In the genomic region with DNA sequence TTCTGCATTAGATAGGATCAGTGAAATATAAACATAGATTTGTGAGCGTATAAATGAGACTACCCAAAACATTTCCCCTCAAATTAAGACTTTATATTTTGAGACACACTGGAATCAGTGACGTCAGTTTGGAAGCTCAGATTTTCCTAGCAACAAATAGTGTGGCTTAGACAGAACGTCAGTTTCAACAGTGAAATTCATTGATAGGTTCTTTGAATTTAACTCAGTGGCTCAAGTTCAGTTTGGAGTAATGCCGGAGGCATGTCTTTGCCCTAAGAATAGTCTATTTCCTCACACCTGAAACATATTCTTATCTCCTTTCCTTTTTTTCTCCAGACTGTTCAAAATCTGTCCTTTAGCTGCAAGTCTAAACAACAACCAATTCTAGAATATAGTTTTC, we compare ENCODE assay signal across 1 cellular context.
TF ChIP-seq lines count a peak whose summit lies in the region.

No MANE protein-coding gene starts in this region.

TF ChIP-seq in IMR-90, 13 proteins besides CTCF, POLR2A, EP300 and RAD21 (continued from another document):
- TF ChIP-seq, protein P1, sequence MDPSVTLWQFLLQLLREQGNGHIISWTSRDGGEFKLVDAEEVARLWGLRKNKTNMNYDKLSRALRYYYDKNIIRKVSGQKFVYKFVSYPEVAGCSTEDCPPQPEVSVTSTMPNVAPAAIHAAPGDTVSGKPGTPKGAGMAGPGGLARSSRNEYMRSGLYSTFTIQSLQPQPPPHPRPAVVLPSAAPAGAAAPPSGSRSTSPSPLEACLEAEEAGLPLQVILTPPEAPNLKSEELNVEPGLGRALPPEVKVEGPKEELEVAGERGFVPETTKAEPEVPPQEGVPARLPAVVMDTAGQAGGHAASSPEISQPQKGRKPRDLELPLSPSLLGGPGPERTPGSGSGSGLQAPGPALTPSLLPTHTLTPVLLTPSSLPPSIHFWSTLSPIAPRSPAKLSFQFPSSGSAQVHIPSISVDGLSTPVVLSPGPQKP (IDR thresholded peaks at IDR 0.05; ENCODE audit: borderline replicate concordance, low read depth, low read length), result no peak
- TF ChIP-seq MAZ (IDR thresholded peaks at IDR 0.05; ENCODE audit: borderline replicate concordance, low read depth, low read length), result no peak
- TF ChIP-seq SMC3 (IDR thresholded peaks at IDR 0.05; ENCODE audit: low read depth, low read length), result no peak
- no peak for TF ChIP-seq RFX5 (IDR thresholded peaks at IDR 0.05; ENCODE audit: low read depth, low read length)
- no peak for TF ChIP-seq CHD1 (IDR thresholded peaks at IDR 0.05; ENCODE audit: low read depth, low read length)
- TF ChIP-seq NFE2L2 (IDR thresholded peaks at IDR 0.05; ENCODE audit: low read depth, low read length), result no peak
- TF ChIP-seq RCOR1 (IDR thresholded peaks at IDR 0.05; ENCODE audit: insufficient replicate concordance, low read length), result no peak
- no peak for TF ChIP-seq MAFK (IDR thresholded peaks at IDR 0.05; ENCODE audit: low read depth, low read length)
- TF ChIP-seq, protein P2, sequence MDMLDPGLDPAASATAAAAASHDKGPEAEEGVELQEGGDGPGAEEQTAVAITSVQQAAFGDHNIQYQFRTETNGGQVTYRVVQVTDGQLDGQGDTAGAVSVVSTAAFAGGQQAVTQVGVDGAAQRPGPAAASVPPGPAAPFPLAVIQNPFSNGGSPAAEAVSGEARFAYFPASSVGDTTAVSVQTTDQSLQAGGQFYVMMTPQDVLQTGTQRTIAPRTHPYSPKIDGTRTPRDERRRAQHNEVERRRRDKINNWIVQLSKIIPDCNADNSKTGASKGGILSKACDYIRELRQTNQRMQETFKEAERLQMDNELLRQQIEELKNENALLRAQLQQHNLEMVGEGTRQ (IDR thresholded peaks at IDR 0.05; ENCODE audit: low read depth, low read length), result no peak
- TF ChIP-seq MXI1 (IDR thresholded peaks at IDR 0.05; ENCODE audit: borderline replicate concordance, low read depth, low read length), result no peak
- no peak for TF ChIP-seq BHLHE40 (IDR thresholded peaks at IDR 0.05; ENCODE audit: low read depth, low read length)
- no peak for TF ChIP-seq FOS (IDR thresholded peaks at IDR 0.05; ENCODE audit: low read depth, low read length)
TF ChIP-seq in IMR-90: peak in this region for 0.
